1 cellular context compared by ENCODE assay signal in genomic region chr20:63898882-63899558, GRCh38.
TF ChIP-seq lines count a peak whose summit lies in the region.

No MANE protein-coding gene starts in this region.

TF ChIP-seq in K562, 482 proteins besides CTCF, POLR2A, EP300 and RAD21 (continued from another document and continues in another):
- TF ChIP-seq ATF6 (CRISPR knock-in tag; IDR thresholded peaks at IDR 0.05): no peak
- TF ChIP-seq ZBTB40 (IDR thresholded peaks at IDR 0.05): no peak
- TF ChIP-seq ZBTB40 (CRISPR knock-in tag; IDR thresholded peaks at IDR 0.05): no peak
- TF ChIP-seq ZNF23 (CRISPR knock-in tag; IDR thresholded peaks at IDR 0.05): no peak
- TF ChIP-seq SRF (CRISPR knock-in tag; IDR thresholded peaks at IDR 0.05): no peak
- no peak for TF ChIP-seq ZNF696 (CRISPR knock-in tag; conservative IDR thresholded peaks at IDR 0.05)
- no peak for TF ChIP-seq SIRT6 (IDR thresholded peaks at IDR 0.05; ENCODE audit: low read depth, low read length)
- TF ChIP-seq PKNOX1 (IDR thresholded peaks at IDR 0.05): no peak
- TF ChIP-seq HINFP (tag; conservative IDR thresholded peaks at IDR 0.05; ENCODE audit: low read depth): no peak
- TF ChIP-seq TAF15 (IDR thresholded peaks at IDR 0.05; ENCODE audit: low read depth, low read length): no peak
- TF ChIP-seq ZNF174 (CRISPR knock-in tag; IDR thresholded peaks at IDR 0.05): no peak
- no peak for TF ChIP-seq COPS2 (conservative IDR thresholded peaks at IDR 0.05)
- TF ChIP-seq MCM3 (IDR thresholded peaks at IDR 0.05): no peak
- no peak for TF ChIP-seq MITF (IDR thresholded peaks at IDR 0.05)
- no peak for TF ChIP-seq MXD1 (CRISPR knock-in tag; IDR thresholded peaks at IDR 0.05; ENCODE audit: borderline replicate concordance, poor library complexity, severe bottlenecking)
- TF ChIP-seq TAF7 (tag; IDR thresholded peaks at IDR 0.05): no peak
- TF ChIP-seq ZFP1 (CRISPR knock-in tag; IDR thresholded peaks at IDR 0.05): no peak
- TF ChIP-seq POLR2H (tag; IDR thresholded peaks at IDR 0.05; ENCODE audit: low read depth): no peak
- TF ChIP-seq IRF1 (CRISPR knock-in tag; IDR thresholded peaks at IDR 0.05; ENCODE audit: borderline replicate concordance): no peak
- no peak for TF ChIP-seq AFF1 (IDR thresholded peaks at IDR 0.05; ENCODE audit: low read depth in 1 of 2, partially characterized antibody in 2 of 2)
- TF ChIP-seq ZBTB49 (CRISPR knock-in tag; IDR thresholded peaks at IDR 0.05; ENCODE audit: borderline replicate concordance): no peak
- no peak for TF ChIP-seq ZNF512 (tag; IDR thresholded peaks at IDR 0.05)
- no peak for TF ChIP-seq NFXL1 (CRISPR knock-in tag; IDR thresholded peaks at IDR 0.05)
- TF ChIP-seq GABPA (tag; conservative IDR thresholded peaks at IDR 0.05; ENCODE audit: low read depth): no peak
- peak; percentile 25; the same call in 1 of the 2 replicates for TF ChIP-seq ZFX (CRISPR knock-in tag; IDR thresholded peaks at IDR 0.05)
- no peak for TF ChIP-seq ZNF740 (CRISPR knock-in tag; IDR thresholded peaks at IDR 0.05)
- TF ChIP-seq ZNF740 (tag; IDR thresholded peaks at IDR 0.05): no peak
- no peak for TF ChIP-seq FUS (optimal IDR thresholded peaks at IDR 0.05; ENCODE audit: low read depth, low read length)
